In the genomic region with DNA sequence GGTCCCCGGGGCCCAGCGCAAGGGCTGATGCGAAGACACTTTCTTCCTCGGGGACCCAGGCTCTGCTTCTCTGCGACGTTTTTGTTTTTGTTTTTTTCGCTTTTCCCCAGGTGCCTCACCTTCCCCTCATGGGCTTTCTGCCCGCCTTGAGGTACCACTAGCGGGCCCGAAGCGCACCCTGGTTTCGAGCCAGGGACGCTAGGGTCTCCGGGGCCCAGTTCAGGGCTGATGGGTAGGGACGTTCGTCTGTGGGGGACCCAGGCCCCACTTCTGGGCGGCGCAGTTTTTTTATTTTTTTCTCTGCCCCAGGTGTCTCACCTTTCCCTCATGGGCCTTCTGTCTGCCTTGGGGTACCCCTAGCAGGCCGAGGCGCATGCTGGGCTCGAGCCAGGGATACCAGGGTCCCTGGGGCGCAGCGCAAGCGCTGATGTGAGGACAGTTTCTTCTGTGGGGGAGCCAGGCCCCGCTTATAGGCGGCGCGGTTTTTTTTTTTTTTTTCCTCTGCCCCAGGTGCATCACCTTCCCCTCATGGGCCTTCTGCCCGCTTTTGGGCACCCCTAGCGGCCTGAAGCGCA, we compare ENCODE assay signal across 7 cellular contexts.
A peak's percentile ranks its signal among the peaks of the same experiment; 100 is the strongest.
DNase-seq lines count a peak whose midpoint lies in the region; ATAC-seq, FAIRE-seq and TF ChIP-seq lines count a peak whose summit lies in the region.
"Not testable (repeated sequence)": the region's sequence is repeated elsewhere in the genome, so short reads cannot be mapped to it uniquely, and the experiment has no call there.

No MANE protein-coding gene starts in this region.

- H3K36me3 Mint-ChIP-seq in memory B cell; stimulated activated memory B cell treated with anti-CD40 and anti-IgM and Interleukin-4, amounts not matched to agents 10 μg/mL and 1 μg/mL and 100 μg/mL, for 72 hours: not testable (repeated sequence)

- peak overlapping the region; percentile 60; the same call in 2 of the 3 replicates for H3K4me2 ChIP-seq in A549
- not testable (repeated sequence) for H3K4me2 ChIP-seq in hepatocyte

- not testable (repeated sequence) for H3K79me2 ChIP-seq in hepatocyte

- not testable (repeated sequence) for H3K27me3 Mint-ChIP-seq in memory B cell; stimulated activated memory B cell treated with anti-CD40 and anti-IgM and Interleukin-4, amounts not matched to agents 10 μg/mL and 1 μg/mL and 100 μg/mL, for 72 hours

- H3K36me3 ChIP-seq in RWPE2 (ENCODE audit: low read depth); hepatocyte (replicated peaks; ENCODE audit: insufficient read depth, low read depth): not testable (repeated sequence)

- not testable (repeated sequence) for H3K4me3 ChIP-seq in A549; RWPE2 (ENCODE audit: severe bottlenecking); coronary artery; hepatocyte

- not testable (repeated sequence) for H3K4me1 ChIP-seq in A549; RWPE2 (ENCODE audit: insufficient read depth, poor library complexity, severe bottlenecking); hepatocyte (ENCODE audit: insufficient read depth)

- not testable (repeated sequence) for H3K9me2 ChIP-seq in hepatocyte (replicated peaks; ENCODE audit: insufficient read depth)

- not testable (repeated sequence) for H3K27ac Mint-ChIP-seq in memory B cell; stimulated activated memory B cell treated with anti-CD40 and anti-IgM and Interleukin-4, amounts not matched to agents 10 μg/mL and 1 μg/mL and 100 μg/mL, for 72 hours

- CTCF ChIA-PET in A549 (lab: Yijun Ruan, JAX), result not testable (repeated sequence)

- TF ChIP-seq CTCF in A549 (IDR thresholded peaks at IDR 0.05); RWPE2 (IDR thresholded peaks at IDR 0.05; ENCODE audit: poor library complexity, severe bottlenecking); coronary artery (IDR thresholded peaks at IDR 0.05); hepatocyte (IDR thresholded peaks at IDR 0.05; ENCODE audit: poor library complexity): not testable (repeated sequence)

- H3K4me1 Mint-ChIP-seq in memory B cell; stimulated activated memory B cell treated with anti-CD40 and anti-IgM and Interleukin-4, amounts not matched to agents 10 μg/mL and 1 μg/mL and 100 μg/mL, for 72 hours: not testable (repeated sequence)

- not testable (repeated sequence) for ATAC-seq in A549; RWPE2 (ENCODE audit: low read depth); stimulated activated memory B cell treated with anti-CD40 and anti-IgM and Interleukin-4, amounts not matched to agents 10 μg/mL and 1 μg/mL and 100 μg/mL, for 72 hours
- ATAC-seq in memory B cell (ENCODE audit: low read depth), result peak; percentile 21

- FAIRE-seq in A549 (lab: Jason Lieb, UNC), result not testable (repeated sequence)

- H3K27me3 ChIP-seq in RWPE2 (ENCODE audit: insufficient read depth, poor library complexity, severe bottlenecking); hepatocyte: not testable (repeated sequence)

- 58% methylated on average over 25 of the region's 31 CpGs for WGBS in A549 (ENCODE audit: missing lambda C conversion rate)
- WGBS in hepatocyte (ENCODE audit: low lambda C conversion rate, missing lambda C conversion rate), result 85% methylated on average over 10 of the region's 31 CpGs

- not testable (repeated sequence) for DNase-seq in A549 (ENCODE audit: low read depth in 1 of 2, low spot score in 1 of 2); memory B cell (ENCODE audit: low spot score in 2 of 2)
- DNase-seq in RWPE2 (ENCODE audit: low spot score) (peak; percentile 32), coronary artery (ENCODE audit: low spot score) (peak; percentile 5), hepatocyte (ENCODE audit: low spot score) (peak; percentile 0)
- DNase-seq in activated T-cell treated with anti-CD3 and anti-CD28 coated beads, Interleukin-2, amount 50 U/mL, for 1 hour, result peak; percentile 22

- TF ChIP-seq POLR2A in A549 (IDR thresholded peaks at IDR 0.05; ENCODE audit: low read length), result not testable (repeated sequence)

- TF ChIP-seq RAD21 in A549 (conservative IDR thresholded peaks at IDR 0.05 in 1 of 2, IDR thresholded peaks at IDR 0.05 in 1 of 2), result not testable (repeated sequence)

- not testable (repeated sequence) for H2AFZ ChIP-seq in hepatocyte

- POLR2A ChIA-PET in A549 (lab: Yijun Ruan, JAX), result not testable (repeated sequence)

- not testable (repeated sequence) for TF ChIP-seq EP300 in A549 (IDR thresholded peaks at IDR 0.05)

- H3K27ac ChIP-seq in A549, result peak overlapping the region in 1 of 2 experiments; percentile 64; a peak in 1 of 6 replicates
- H3K27ac ChIP-seq in RWPE2 (ENCODE audit: poor library complexity, severe bottlenecking); coronary artery; hepatocyte: not testable (repeated sequence)

- H4K20me1 ChIP-seq in hepatocyte (ENCODE audit: insufficient read depth, poor library complexity, severe bottlenecking), result not testable (repeated sequence)

- H3K9me3 ChIP-seq in A549; RWPE2 (ENCODE audit: severe bottlenecking); hepatocyte (ENCODE audit: low read depth): not testable (repeated sequence)

- H3K9me3 Mint-ChIP-seq in memory B cell; stimulated activated memory B cell treated with anti-CD40 and anti-IgM and Interleukin-4, amounts not matched to agents 10 μg/mL and 1 μg/mL and 100 μg/mL, for 72 hours: not testable (repeated sequence)

- not testable (repeated sequence) for H3K4me3 Mint-ChIP-seq in memory B cell
- peak overlapping the region; percentile 38 for H3K4me3 Mint-ChIP-seq in stimulated activated memory B cell treated with anti-CD40 and anti-IgM and Interleukin-4, amounts not matched to agents 10 μg/mL and 1 μg/mL and 100 μg/mL, for 72 hours
